Comparison of ENCODE assay signal across 1 cellular context in the genomic region with DNA sequence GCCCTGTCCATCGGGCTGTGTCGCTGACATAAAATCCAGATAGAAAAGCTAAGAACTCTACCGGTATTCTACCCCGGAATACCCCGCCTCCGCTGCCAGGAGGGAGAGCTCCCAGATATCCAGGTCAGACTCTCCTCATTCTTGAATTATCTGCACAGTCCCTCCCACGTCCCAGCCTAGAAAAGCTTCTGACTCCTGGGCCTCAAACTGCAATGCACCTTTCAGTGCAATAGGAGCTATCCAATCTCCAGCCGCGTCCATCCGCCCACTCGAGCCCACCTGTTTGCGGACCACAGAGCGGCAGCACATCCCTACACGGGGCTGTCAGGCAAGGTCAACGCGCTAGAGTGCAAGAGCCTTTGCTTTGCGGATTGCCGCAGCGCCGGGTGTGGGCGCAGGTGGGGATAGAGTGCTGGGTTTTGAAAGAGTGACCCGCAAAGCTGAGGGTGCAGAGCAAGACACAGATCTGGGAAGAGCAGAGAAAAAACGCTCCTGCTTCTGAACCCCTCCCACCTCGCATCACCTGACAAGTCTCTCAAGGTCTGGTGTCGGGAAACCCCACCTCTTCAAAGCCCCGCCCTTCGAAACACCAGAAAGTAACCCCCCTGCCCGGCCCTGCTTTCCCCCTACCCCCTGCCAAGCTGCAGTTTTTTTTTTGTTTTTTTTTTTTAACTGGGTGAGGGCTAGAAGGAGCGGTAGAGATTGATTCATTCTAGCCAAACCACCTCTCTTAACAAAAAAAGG.
TF ChIP-seq lines count a peak whose summit lies in the region.

No MANE protein-coding gene starts in this region.

TF ChIP-seq in HepG2, 621 proteins besides CTCF, POLR2A, EP300 and RAD21 (continued from another document and continues in another):
- TF ChIP-seq, protein P1, sequence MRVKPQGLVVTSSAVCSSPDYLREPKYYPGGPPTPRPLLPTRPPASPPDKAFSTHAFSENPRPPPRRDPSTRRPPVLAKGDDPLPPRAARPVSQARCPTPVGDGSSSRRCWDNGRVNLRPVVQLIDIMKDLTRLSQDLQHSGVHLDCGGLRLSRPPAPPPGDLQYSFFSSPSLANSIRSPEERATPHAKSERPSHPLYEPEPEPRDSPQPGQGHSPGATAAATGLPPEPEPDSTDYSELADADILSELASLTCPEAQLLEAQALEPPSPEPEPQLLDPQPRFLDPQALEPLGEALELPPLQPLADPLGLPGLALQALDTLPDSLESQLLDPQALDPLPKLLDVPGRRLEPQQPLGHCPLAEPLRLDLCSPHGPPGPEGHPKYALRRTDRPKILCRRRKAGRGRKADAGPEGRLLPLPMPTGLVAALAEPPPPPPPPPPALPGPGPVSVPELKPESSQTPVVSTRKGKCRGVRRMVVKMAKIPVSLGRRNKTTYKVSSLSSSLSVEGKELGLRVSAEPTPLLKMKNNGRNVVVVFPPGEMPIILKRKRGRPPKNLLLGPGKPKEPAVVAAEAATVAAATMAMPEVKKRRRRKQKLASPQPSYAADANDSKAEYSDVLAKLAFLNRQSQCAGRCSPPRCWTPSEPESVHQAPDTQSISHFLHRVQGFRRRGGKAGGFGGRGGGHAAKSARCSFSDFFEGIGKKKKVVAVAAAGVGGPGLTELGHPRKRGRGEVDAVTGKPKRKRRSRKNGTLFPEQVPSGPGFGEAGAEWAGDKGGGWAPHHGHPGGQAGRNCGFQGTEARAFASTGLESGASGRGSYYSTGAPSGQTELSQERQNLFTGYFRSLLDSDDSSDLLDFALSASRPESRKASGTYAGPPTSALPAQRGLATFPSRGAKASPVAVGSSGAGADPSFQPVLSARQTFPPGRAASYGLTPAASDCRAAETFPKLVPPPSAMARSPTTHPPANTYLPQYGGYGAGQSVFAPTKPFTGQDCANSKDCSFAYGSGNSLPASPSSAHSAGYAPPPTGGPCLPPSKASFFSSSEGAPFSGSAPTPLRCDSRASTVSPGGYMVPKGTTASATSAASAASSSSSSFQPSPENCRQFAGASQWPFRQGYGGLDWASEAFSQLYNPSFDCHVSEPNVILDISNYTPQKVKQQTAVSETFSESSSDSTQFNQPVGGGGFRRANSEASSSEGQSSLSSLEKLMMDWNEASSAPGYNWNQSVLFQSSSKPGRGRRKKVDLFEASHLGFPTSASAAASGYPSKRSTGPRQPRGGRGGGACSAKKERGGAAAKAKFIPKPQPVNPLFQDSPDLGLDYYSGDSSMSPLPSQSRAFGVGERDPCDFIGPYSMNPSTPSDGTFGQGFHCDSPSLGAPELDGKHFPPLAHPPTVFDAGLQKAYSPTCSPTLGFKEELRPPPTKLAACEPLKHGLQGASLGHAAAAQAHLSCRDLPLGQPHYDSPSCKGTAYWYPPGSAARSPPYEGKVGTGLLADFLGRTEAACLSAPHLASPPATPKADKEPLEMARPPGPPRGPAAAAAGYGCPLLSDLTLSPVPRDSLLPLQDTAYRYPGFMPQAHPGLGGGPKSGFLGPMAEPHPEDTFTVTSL (CRISPR knock-in tag; IDR thresholded peaks at IDR 0.05; ENCODE audit: borderline replicate concordance): no peak
- TF ChIP-seq ZNF460 (CRISPR knock-in tag; IDR thresholded peaks at IDR 0.05; ENCODE audit: borderline replicate concordance) (no peak), MXI1 (IDR thresholded peaks at IDR 0.05; ENCODE audit: borderline replicate concordance, low read depth, low read length) (peak; percentile 51; the same call in 1 of the 3 replicates), ZNF557 (CRISPR knock-in tag; IDR thresholded peaks at IDR 0.05) (no peak), ZBTB7B (CRISPR knock-in tag; IDR thresholded peaks at IDR 0.05) (peak; percentile 82; the same call in 1 of the 2 replicates), PHF8 (CRISPR knock-in tag; IDR thresholded peaks at IDR 0.05) (no peak; the same call in 1 of the 2 replicates), ZNF543 (CRISPR knock-in tag; IDR thresholded peaks at IDR 0.05) (0 out of 2 replicates have a peak, but pooled peaks have one; percentile 61), ZFP1 (CRISPR knock-in tag; IDR thresholded peaks at IDR 0.05) (no peak), KDM5B (CRISPR knock-in tag; IDR thresholded peaks at IDR 0.05; ENCODE audit: borderline replicate concordance) (peak; percentile 38), ZNF839 (CRISPR knock-in tag; IDR thresholded peaks at IDR 0.05; ENCODE audit: borderline replicate concordance) (no peak), LCORL (IDR thresholded peaks at IDR 0.05) (no peak), LCORL (CRISPR knock-in tag; IDR thresholded peaks at IDR 0.05) (no peak), AKAP8 (CRISPR knock-in tag; IDR thresholded peaks at IDR 0.05) (no peak), ZFYVE20 (CRISPR knock-in tag; IDR thresholded peaks at IDR 0.05; ENCODE audit: borderline replicate concordance, low read depth) (no peak), ZBTB20 (CRISPR knock-in tag; IDR thresholded peaks at IDR 0.05; ENCODE audit: borderline replicate concordance, low read depth) (no peak), MZF1 (CRISPR knock-in tag; IDR thresholded peaks at IDR 0.05; ENCODE audit: borderline replicate concordance) (no peak), ZFP41 (CRISPR knock-in tag; IDR thresholded peaks at IDR 0.05; ENCODE audit: borderline replicate concordance) (no peak), ZNF44 (CRISPR knock-in tag; IDR thresholded peaks at IDR 0.05) (no peak), FIP1L1 (IDR thresholded peaks at IDR 0.05; ENCODE audit: borderline replicate concordance, insufficient read depth, low read depth, low read length) (no peak), STAG1 (CRISPR knock-in tag; IDR thresholded peaks at IDR 0.05) (peak; percentile 22; the same call in 1 of the 2 replicates), ZNF350 (CRISPR knock-in tag; IDR thresholded peaks at IDR 0.05; ENCODE audit: borderline replicate concordance, low read depth) (no peak), ZNF235 (CRISPR knock-in tag; IDR thresholded peaks at IDR 0.05; ENCODE audit: borderline replicate concordance) (no peak), ZSCAN30 (CRISPR knock-in tag; IDR thresholded peaks at IDR 0.05) (no peak), ZBTB7A (CRISPR knock-in tag; IDR thresholded peaks at IDR 0.05) (no peak), SMARCE1 (IDR thresholded peaks at IDR 0.05; ENCODE audit: borderline replicate concordance) (no peak), SRF (IDR thresholded peaks at IDR 0.05; ENCODE audit: low read depth, low read length) (no peak), ZNF558 (CRISPR knock-in tag; IDR thresholded peaks at IDR 0.05; ENCODE audit: borderline replicate concordance) (no peak; the same call in 1 of the 2 replicates), EZH2 (conservative IDR thresholded peaks at IDR 0.05; ENCODE audit: low read depth, low read length) (no peak), ZSCAN29 (CRISPR knock-in tag; conservative IDR thresholded peaks at IDR 0.05) (peak; percentile 77)
- TF ChIP-seq, protein P2, sequence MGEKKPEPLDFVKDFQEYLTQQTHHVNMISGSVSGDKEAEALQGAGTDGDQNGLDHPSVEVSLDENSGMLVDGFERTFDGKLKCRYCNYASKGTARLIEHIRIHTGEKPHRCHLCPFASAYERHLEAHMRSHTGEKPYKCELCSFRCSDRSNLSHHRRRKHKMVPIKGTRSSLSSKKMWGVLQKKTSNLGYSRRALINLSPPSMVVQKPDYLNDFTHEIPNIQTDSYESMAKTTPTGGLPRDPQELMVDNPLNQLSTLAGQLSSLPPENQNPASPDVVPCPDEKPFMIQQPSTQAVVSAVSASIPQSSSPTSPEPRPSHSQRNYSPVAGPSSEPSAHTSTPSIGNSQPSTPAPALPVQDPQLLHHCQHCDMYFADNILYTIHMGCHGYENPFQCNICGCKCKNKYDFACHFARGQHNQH (CRISPR knock-in tag; IDR thresholded peaks at IDR 0.05): no peak
- TF ChIP-seq, protein P3, sequence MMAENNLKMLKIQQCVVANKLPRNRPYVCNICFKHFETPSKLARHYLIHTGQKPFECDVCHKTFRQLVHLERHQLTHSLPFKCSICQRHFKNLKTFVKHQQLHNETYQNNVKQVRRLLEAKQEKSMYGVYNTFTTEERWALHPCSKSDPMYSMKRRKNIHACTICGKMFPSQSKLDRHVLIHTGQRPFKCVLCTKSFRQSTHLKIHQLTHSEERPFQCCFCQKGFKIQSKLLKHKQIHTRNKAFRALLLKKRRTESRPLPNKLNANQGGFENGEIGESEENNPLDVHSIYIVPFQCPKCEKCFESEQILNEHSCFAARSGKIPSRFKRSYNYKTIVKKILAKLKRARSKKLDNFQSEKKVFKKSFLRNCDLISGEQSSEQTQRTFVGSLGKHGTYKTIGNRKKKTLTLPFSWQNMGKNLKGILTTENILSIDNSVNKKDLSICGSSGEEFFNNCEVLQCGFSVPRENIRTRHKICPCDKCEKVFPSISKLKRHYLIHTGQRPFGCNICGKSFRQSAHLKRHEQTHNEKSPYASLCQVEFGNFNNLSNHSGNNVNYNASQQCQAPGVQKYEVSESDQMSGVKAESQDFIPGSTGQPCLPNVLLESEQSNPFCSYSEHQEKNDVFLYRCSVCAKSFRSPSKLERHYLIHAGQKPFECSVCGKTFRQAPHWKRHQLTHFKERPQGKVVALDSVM (CRISPR knock-in tag; IDR thresholded peaks at IDR 0.05): no peak
- TF ChIP-seq, protein P4, sequence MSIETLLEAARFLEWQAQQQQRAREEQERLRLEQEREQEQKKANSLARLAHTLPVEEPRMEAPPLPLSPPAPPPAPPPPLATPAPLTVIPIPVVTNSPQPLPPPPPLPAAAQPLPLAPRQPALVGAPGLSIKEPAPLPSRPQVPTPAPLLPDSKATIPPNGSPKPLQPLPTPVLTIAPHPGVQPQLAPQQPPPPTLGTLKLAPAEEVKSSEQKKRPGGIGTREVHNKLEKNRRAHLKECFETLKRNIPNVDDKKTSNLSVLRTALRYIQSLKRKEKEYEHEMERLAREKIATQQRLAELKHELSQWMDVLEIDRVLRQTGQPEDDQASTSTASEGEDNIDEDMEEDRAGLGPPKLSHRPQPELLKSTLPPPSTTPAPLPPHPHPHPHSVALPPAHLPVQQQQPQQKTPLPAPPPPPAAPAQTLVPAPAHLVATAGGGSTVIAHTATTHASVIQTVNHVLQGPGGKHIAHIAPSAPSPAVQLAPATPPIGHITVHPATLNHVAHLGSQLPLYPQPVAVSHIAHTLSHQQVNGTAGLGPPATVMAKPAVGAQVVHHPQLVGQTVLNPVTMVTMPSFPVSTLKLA (IDR thresholded peaks at IDR 0.05): 0 out of 2 replicates have a peak, but pooled peaks have one; percentile 2
- TF ChIP-seq, protein P5, sequence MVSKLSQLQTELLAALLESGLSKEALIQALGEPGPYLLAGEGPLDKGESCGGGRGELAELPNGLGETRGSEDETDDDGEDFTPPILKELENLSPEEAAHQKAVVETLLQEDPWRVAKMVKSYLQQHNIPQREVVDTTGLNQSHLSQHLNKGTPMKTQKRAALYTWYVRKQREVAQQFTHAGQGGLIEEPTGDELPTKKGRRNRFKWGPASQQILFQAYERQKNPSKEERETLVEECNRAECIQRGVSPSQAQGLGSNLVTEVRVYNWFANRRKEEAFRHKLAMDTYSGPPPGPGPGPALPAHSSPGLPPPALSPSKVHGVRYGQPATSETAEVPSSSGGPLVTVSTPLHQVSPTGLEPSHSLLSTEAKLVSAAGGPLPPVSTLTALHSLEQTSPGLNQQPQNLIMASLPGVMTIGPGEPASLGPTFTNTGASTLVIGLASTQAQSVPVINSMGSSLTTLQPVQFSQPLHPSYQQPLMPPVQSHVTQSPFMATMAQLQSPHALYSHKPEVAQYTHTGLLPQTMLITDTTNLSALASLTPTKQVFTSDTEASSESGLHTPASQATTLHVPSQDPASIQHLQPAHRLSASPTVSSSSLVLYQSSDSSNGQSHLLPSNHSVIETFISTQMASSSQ (IDR thresholded peaks at IDR 0.05; ENCODE audit: low read depth): no peak
- TF ChIP-seq, protein P5 (CRISPR knock-in tag; IDR thresholded peaks at IDR 0.05; ENCODE audit: borderline replicate concordance): peak; percentile 44; the same call in 1 of the 2 replicates
- TF ChIP-seq, protein P6, sequence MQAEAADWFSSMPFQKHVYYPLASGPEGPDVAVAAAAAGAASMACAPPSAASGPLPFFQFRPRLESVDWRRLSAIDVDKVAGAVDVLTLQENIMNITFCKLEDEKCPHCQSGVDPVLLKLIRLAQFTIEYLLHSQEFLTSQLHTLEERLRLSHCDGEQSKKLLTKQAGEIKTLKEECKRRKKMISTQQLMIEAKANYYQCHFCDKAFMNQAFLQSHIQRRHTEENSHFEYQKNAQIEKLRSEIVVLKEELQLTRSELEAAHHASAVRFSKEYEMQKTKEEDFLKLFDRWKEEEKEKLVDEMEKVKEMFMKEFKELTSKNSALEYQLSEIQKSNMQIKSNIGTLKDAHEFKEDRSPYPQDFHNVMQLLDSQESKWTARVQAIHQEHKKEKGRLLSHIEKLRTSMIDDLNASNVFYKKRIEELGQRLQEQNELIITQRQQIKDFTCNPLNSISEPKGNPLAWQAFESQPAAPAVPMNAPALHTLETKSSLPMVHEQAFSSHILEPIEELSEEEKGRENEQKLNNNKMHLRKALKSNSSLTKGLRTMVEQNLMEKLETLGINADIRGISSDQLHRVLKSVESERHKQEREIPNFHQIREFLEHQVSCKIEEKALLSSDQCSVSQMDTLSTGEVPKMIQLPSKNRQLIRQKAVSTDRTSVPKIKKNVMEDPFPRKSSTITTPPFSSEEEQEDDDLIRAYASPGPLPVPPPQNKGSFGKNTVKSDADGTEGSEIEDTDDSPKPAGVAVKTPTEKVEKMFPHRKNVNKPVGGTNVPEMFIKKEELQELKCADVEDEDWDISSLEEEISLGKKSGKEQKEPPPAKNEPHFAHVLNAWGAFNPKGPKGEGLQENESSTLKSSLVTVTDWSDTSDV (CRISPR knock-in tag; IDR thresholded peaks at IDR 0.05): no peak
- TF ChIP-seq, protein P7, sequence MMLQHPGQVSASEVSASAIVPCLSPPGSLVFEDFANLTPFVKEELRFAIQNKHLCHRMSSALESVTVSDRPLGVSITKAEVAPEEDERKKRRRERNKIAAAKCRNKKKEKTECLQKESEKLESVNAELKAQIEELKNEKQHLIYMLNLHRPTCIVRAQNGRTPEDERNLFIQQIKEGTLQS (CRISPR knock-in tag; IDR thresholded peaks at IDR 0.05): no peak
- TF ChIP-seq, protein P8, sequence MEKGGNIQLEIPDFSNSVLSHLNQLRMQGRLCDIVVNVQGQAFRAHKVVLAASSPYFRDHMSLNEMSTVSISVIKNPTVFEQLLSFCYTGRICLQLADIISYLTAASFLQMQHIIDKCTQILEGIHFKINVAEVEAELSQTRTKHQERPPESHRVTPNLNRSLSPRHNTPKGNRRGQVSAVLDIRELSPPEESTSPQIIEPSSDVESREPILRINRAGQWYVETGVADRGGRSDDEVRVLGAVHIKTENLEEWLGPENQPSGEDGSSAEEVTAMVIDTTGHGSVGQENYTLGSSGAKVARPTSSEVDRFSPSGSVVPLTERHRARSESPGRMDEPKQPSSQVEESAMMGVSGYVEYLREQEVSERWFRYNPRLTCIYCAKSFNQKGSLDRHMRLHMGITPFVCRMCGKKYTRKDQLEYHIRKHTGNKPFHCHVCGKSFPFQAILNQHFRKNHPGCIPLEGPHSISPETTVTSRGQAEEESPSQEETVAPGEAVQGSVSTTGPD (CRISPR knock-in tag; IDR thresholded peaks at IDR 0.05): no peak
